ENCODE assay signal across 25 cellular contexts in genomic region chr4:150411527-150411926, GRCh38.
DNase-seq lines count a peak whose midpoint lies in the region; ATAC-seq and TF ChIP-seq lines count a peak whose summit lies in the region.
"Had no signal": no experiment of that assay in that cellular context is flagged by ENCODE, and none has a peak within 500 bp of the region (broad histone marks: within the 10 kb centered on the region; RNA-seq: fewer than 3 reads in every experiment).

No MANE protein-coding gene starts in this region.

- H3K4me3 ChIP-seq in cardiac fibroblast (replicated peaks in 1 of 2; ENCODE audit: low read depth in 2 of 2, low read length in 2 of 2), result no peak overlapping the region
- no peak overlapping the region for H3K4me3 ChIP-seq in neural progenitor cell
- H3K4me3 ChIP-seq: BLaER1, body of pancreas, dorsolateral prefrontal cortex, PC-9, psoas muscle, SJCRH30 had no signal

- no peak overlapping the region for H3K4me2 ChIP-seq in neural progenitor cell
- H3K4me2 ChIP-seq: BLaER1, PC-9 had no signal

- H3K9me3 ChIP-seq in neural progenitor cell (ENCODE audit: low read depth), result no peaks in the 10 kb centered on the region
- H3K9me3 ChIP-seq: BLaER1, body of pancreas, psoas muscle, SJCRH30 had no signal

- DNase-seq in NCI-H146 (lab: John Stamatoyannopoulos, UW) (peak; percentile 51), NCI-H446 (lab: John Stamatoyannopoulos, UW) (peak; percentile 8 to 43), cardiac fibroblast (ENCODE audit: low read depth in 2 of 2) (peak; percentile 18 to 29), neural progenitor cell (ENCODE audit: low spot score) (peak; percentile 2), ecto neural progenitor cell (ENCODE audit: low spot score) (no peak)
- DNase-seq in stimulated activated CD4-positive, alpha-beta T cell treated with anti-CD3 and anti-CD28 coated beads, Interleukin-15, amount 100 ng/mL, for 24 hours, result no peak
- DNase-seq: activated CD8-positive, alpha-beta memory T cell treated with anti-CD3 and anti-CD28 coated beads for 24 hours; activated T-cell treated with anti-CD3 and anti-CD28 coated beads, Interleukin-2, amount 50 U/mL, for 72 hours; body of pancreas; Calu3; dorsolateral prefrontal cortex; GF-D8; NCI-H510A treated with DMSO at 0.1 percent for 48 hours; nephron progenitor cell; PC-9; psoas muscle; stimulated activated CD4-positive, alpha-beta T cell treated with anti-CD3 and anti-CD28 coated beads, Interleukin-4, amount 100 ng/mL, for 4 hours had no signal

- H3K9ac ChIP-seq in neural progenitor cell, result no peak overlapping the region
- H3K9ac ChIP-seq: BLaER1 had no signal

- no peaks in the 10 kb centered on the region for H3K27me3 ChIP-seq in neural progenitor cell
- H3K27me3 ChIP-seq: BLaER1, body of pancreas, dorsolateral prefrontal cortex, SJCRH30 had no signal

- H3F3A ChIP-seq in neural progenitor cell (ENCODE audit: low read depth), result peaks cover 3% of the 10 kb centered on the region

- H3K79me2 ChIP-seq in neural progenitor cell (ENCODE audit: low read depth), result no peaks in the 10 kb centered on the region

- peak; percentile 1 for TF ChIP-seq CTCF in cardiac fibroblast (IDR thresholded peaks at IDR 0.05; ENCODE audit: low read depth, low read length)
- no peak for TF ChIP-seq CTCF in neural progenitor cell (IDR thresholded peaks at IDR 0.05)

- H4K20me1 ChIP-seq in neural progenitor cell (ENCODE audit: low read depth), result no peaks in the 10 kb centered on the region
- H4K20me1 ChIP-seq: BLaER1 had no signal

- H3K36me3 Mint-ChIP-seq in neural progenitor cell, result no peaks in the 10 kb centered on the region

- no peaks in the 10 kb centered on the region for H3K4me1 ChIP-seq in neural progenitor cell
- H3K4me1 ChIP-seq: BLaER1, body of pancreas, psoas muscle, SJCRH30 had no signal

- ATAC-seq in GM18520 (IDR thresholded peaks at IDR 0.05; ENCODE audit: unreplicated experiment) (no peak), HG02981 (IDR thresholded peaks at IDR 0.05; ENCODE audit: unreplicated experiment) (no peak)
- ATAC-seq: body of pancreas, esophagus mucosa, left lobe of liver, psoas muscle had no signal

- H3K9me3 Mint-ChIP-seq in neural progenitor cell, result no peaks in the 10 kb centered on the region
- H3K9me3 Mint-ChIP-seq: activated T-cell treated with anti-CD3 and anti-CD28 coated beads, Interleukin-2, amount 50 U/mL, for 72 hours; nephron progenitor cell had no signal

- H3K27ac Mint-ChIP-seq in neural progenitor cell, result no peak overlapping the region
- H3K27ac Mint-ChIP-seq: activated naive CD8-positive, alpha-beta T cell; activated T-cell treated with anti-CD3 and anti-CD28 coated beads, Interleukin-2, amount 50 U/mL, for 72 hours; mesothelial cell of epicardium; nephron progenitor cell had no signal

- no peak overlapping the region for H2AFZ ChIP-seq in neural progenitor cell (replicated peaks)
- H2AFZ ChIP-seq: PC-9 had no signal

- H3K27ac ChIP-seq in neural progenitor cell, result no peak overlapping the region
- H3K27ac ChIP-seq: BLaER1, body of pancreas, dorsolateral prefrontal cortex, PC-9, psoas muscle, SJCRH30 had no signal

- H3K36me3 ChIP-seq in neural progenitor cell, result peaks cover 9% of the 10 kb centered on the region
- H3K36me3 ChIP-seq: BLaER1, SJCRH30 had no signal

- peaks cover 13% of the 10 kb centered on the region for H3K4me1 Mint-ChIP-seq in neural progenitor cell

- no peaks in the 10 kb centered on the region for H3K27me3 Mint-ChIP-seq in neural progenitor cell (ENCODE audit: insufficient read depth, low read depth)
- H3K27me3 Mint-ChIP-seq: activated naive CD8-positive, alpha-beta T cell had no signal

- no peak overlapping the region for H3K4me3 Mint-ChIP-seq in neural progenitor cell
- H3K4me3 Mint-ChIP-seq: activated naive CD8-positive, alpha-beta T cell; activated T-cell treated with anti-CD3 and anti-CD28 coated beads, Interleukin-2, amount 50 U/mL, for 72 hours; mesothelial cell of epicardium; nephron progenitor cell had no signal

Comparison
In these comparisons a context has a peak if more than half of its experiments do, and no peak if none do; other contexts are left out.
1. DNase-seq: peak in NCI-H146 (single experiment), NCI-H446 (2 of 2), cardiac fibroblast (2 of 2) and neural progenitor cell (single experiment); none in stimulated activated CD4-positive, alpha-beta T cell treated with anti-CD3 and anti-CD28 coated beads, Interleukin-15, amount 100 ng/mL, for 24 hours (single experiment) and ecto neural progenitor cell (single experiment).